1 cellular context compared by ENCODE assay signal in the genomic region with DNA sequence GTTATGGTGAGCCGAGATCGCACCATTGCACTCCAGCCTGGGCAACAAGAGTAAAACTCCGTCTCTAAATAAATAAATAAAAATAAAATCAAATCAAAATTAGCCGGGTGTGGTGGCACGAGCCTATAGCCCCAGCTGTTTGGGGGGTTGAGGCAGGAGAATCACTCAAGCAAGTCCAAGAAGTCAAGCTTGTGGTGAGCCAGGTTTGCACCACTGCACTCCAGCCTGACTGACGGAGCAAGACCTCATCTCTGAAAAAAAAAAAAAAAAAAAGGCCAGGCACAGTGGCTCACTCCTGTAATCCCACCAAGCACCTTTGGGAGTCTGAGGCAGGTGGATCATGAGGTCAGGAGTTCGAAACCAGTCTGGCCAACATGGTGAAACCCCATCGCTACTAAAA. TPM values are rescaled to one million over a fixed set of nuclear protein-coding genes. Genes with fewer than 3 reads are reported as not detected.
"Had no signal": no experiment of that assay in that cellular context is flagged by ENCODE, and none has a peak within 500 bp of the region (broad histone marks: within the 10 kb centered on the region; RNA-seq: fewer than 3 reads in every experiment).

No MANE protein-coding gene starts in this region.

RNA-seq across cellular contexts. Expression of a gene that starts 12.7 kb away (rescaled TPM):
- total RNA-seq: PC-3 had no signal
